21 cellular contexts compared by ENCODE assay signal in the genomic region with DNA sequence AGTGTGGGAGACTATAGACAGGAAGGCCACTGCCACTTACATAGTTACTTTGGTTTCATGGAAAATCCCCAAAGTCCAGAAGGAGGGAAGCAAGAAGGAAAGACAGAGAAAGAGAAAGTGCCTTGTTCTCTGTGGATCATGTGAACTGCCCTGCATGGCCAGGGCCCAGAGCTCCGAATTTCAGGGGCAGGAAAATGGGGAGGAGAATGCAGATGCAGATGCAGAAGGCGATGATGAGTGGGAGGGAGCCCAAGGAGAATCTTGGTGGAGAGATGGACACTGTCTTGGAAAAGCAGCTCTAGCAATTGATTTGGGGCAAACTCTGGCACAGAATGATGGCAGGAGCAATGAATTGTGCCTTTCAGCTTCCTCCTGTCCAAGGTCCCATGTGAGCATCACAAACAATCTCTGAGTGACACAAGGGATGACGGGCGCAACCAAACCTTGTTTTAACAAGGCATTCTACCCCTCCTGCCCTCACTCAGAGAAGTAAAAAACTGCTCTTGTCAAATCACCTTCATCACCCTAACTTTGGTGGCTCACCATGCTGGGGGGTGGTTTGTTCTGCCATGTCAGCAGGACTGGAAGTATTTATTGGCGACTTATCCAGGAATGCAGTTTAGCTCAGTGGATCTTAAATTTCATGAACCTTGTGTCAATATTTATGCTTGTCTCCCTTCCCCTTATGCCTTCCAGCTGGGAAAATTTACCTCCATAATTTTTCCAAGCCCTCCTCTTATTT. TPM values are rescaled to one million over a fixed set of nuclear protein-coding genes. Genes with fewer than 3 reads are reported as not detected.
DNase-seq lines count a peak whose midpoint lies in the region; ATAC-seq and TF ChIP-seq lines count a peak whose summit lies in the region.
"Had no signal": no experiment of that assay in that cellular context is flagged by ENCODE, and none has a peak within 500 bp of the region (broad histone marks: within the 10 kb centered on the region; RNA-seq: fewer than 3 reads in every experiment).

No MANE protein-coding gene starts in this region.

- no peaks in the 10 kb centered on the region for H3F3A ChIP-seq in neural progenitor cell (ENCODE audit: low read depth)

- peak overlapping the region; percentile 60 for H3K27ac Mint-ChIP-seq in activated naive CD8-positive, alpha-beta T cell treated with anti-CD3 and anti-CD28 coated beads, Interleukin-2, amount 10 ng/mL, durations not matched to agents 7 days and 5 days
- H3K27ac Mint-ChIP-seq in activated naive CD8-positive, alpha-beta T cell treated with anti-CD3 and anti-CD28 coated beads, Interleukin-2, amount 50 U/mL, for 24 hours, result no peak overlapping the region
- H3K27ac Mint-ChIP-seq in nephron (peak overlapping the region; percentile 73 to 92 (median 83)), neural progenitor cell (no peak overlapping the region)
- H3K27ac Mint-ChIP-seq: activated T-cell treated with anti-CD3 and anti-CD28 coated beads, Interleukin-2, amount 50 U/mL, for 24 hours had no signal

- no peak overlapping the region for H3K4me3 Mint-ChIP-seq in activated naive CD8-positive, alpha-beta T cell treated with anti-CD3 and anti-CD28 coated beads, Interleukin-2, amount 10 ng/mL, durations not matched to agents 7 days and 5 days
- no peak overlapping the region for H3K4me3 Mint-ChIP-seq in activated naive CD8-positive, alpha-beta T cell treated with anti-CD3 and anti-CD28 coated beads, Interleukin-2, amount 50 U/mL, for 24 hours
- peak overlapping the region; percentile 24 to 27 (median 24) for H3K4me3 Mint-ChIP-seq in nephron
- no peak overlapping the region for H3K4me3 Mint-ChIP-seq in neural progenitor cell
- H3K4me3 Mint-ChIP-seq: activated T-cell treated with anti-CD3 and anti-CD28 coated beads, Interleukin-2, amount 50 U/mL, for 24 hours; CD4-positive, CD25-positive, alpha-beta regulatory T cell; neural crest cell had no signal

- H3K9me3 Mint-ChIP-seq in activated naive CD8-positive, alpha-beta T cell treated with anti-CD3 and anti-CD28 coated beads, Interleukin-2, amount 10 ng/mL, durations not matched to agents 7 days and 5 days, result no peaks in the 10 kb centered on the region
- no peaks in the 10 kb centered on the region for H3K9me3 Mint-ChIP-seq in activated naive CD8-positive, alpha-beta T cell treated with anti-CD3 and anti-CD28 coated beads, Interleukin-2, amount 50 U/mL, for 24 hours
- H3K9me3 Mint-ChIP-seq in nephron (peaks cover 3% of the 10 kb centered on the region), neural progenitor cell (peaks cover 2% of the 10 kb centered on the region)
- H3K9me3 Mint-ChIP-seq: activated T-cell treated with anti-CD3 and anti-CD28 coated beads, Interleukin-2, amount 50 U/mL, for 24 hours; T-cell had no signal

- ATAC-seq in activated naive CD8-positive, alpha-beta T cell treated with anti-CD3 and anti-CD28 coated beads, Interleukin-2, amount 10 ng/mL, durations not matched to agents 7 days and 5 days (ENCODE audit: low read depth), result no peak
- no peak for ATAC-seq in activated naive CD8-positive, alpha-beta T cell treated with anti-CD3 and anti-CD28 coated beads, Interleukin-2, amount 50 U/mL, for 24 hours
- ATAC-seq in HG03280 (IDR thresholded peaks at IDR 0.05; ENCODE audit: unreplicated experiment), result no peak
- ATAC-seq: HCT116, T-cell had no signal

- H3K36me3 ChIP-seq in neural progenitor cell, result no peaks in the 10 kb centered on the region

- H3K27me3 Mint-ChIP-seq in activated naive CD8-positive, alpha-beta T cell treated with anti-CD3 and anti-CD28 coated beads, Interleukin-2, amount 10 ng/mL, durations not matched to agents 7 days and 5 days, result no peaks in the 10 kb centered on the region
- no peaks in the 10 kb centered on the region for H3K27me3 Mint-ChIP-seq in activated naive CD8-positive, alpha-beta T cell treated with anti-CD3 and anti-CD28 coated beads, Interleukin-2, amount 50 U/mL, for 24 hours
- no peaks in the 10 kb centered on the region for H3K27me3 Mint-ChIP-seq in nephron (ENCODE audit: low read depth)
- H3K27me3 Mint-ChIP-seq in neural progenitor cell (ENCODE audit: insufficient read depth, low read depth), result peaks cover 13% of the 10 kb centered on the region

- H3K27ac ChIP-seq in angular gyrus (ENCODE audit: low read depth, low read length) (peak overlapping the region; percentile 82), temporal lobe (ENCODE audit: low read depth, low read length) (peak overlapping the region; percentile 75), neural progenitor cell (no peak overlapping the region)

- no peaks in the 10 kb centered on the region for H3K4me1 ChIP-seq in neural progenitor cell

- H3K36me3 Mint-ChIP-seq in activated naive CD8-positive, alpha-beta T cell treated with anti-CD3 and anti-CD28 coated beads, Interleukin-2, amount 10 ng/mL, durations not matched to agents 7 days and 5 days, result no peaks in the 10 kb centered on the region
- no peaks in the 10 kb centered on the region for H3K36me3 Mint-ChIP-seq in activated naive CD8-positive, alpha-beta T cell treated with anti-CD3 and anti-CD28 coated beads, Interleukin-2, amount 50 U/mL, for 24 hours (ENCODE audit: low read depth)
- H3K36me3 Mint-ChIP-seq in nephron (ENCODE audit: low read depth), result no peaks in the 10 kb centered on the region
- no peaks in the 10 kb centered on the region for H3K36me3 Mint-ChIP-seq in neural progenitor cell
- H3K36me3 Mint-ChIP-seq: CD4-positive, CD25-positive, alpha-beta regulatory T cell; T-cell had no signal

- H3K4me2 ChIP-seq in neural progenitor cell, result no peak overlapping the region

- POLR2A ChIA-PET in activated naive CD8-positive, alpha-beta T cell treated with anti-CD3 and anti-CD28 coated beads, Interleukin-2, amount 10 ng/mL, durations not matched to agents 7 days and 5 days (lab: Charles Lee), result interaction anchor here (1.4 kb wide), 1 partner anchor 11 kb away, joined by 3 read pairs; no protein-coding TSS in a partner anchor

- H4K20me1 ChIP-seq in neural progenitor cell (ENCODE audit: low read depth), result no peaks in the 10 kb centered on the region

- DNase-seq in activated naive CD8-positive, alpha-beta T cell treated with anti-CD3 and anti-CD28 coated beads, Interleukin-2, amount 10 ng/mL, durations not matched to agents 7 days and 5 days, result no peak
- no peak for DNase-seq in activated naive CD8-positive, alpha-beta T cell treated with anti-CD3 and anti-CD28 coated beads, Interleukin-2, amount 50 U/mL, for 24 hours
- DNase-seq in iPS-NIHi11 (ENCODE audit: low spot score) (no peak), neural progenitor cell (ENCODE audit: low spot score) (no peak)
- DNase-seq: activated CD4-positive, alpha-beta T cell treated with anti-CD3 and anti-CD28 coated beads, Interleukin-2, amount 50 U/mL, for 48 hours; activated T-cell treated with anti-CD3 and anti-CD28 coated beads, Interleukin-2, amount 50 U/mL, for 24 hours; CD4-positive, CD25-positive, alpha-beta regulatory T cell; DMS79 treated with DMSO at 0.1 percent for 48 hours; NCI-H1048; stimulated activated CD4-positive, alpha-beta T cell treated with anti-CD3 and anti-CD28 coated beads, Interleukin-4, amount 100 ng/mL, for 24 hours; stimulated activated CD8-positive, alpha-beta memory T cell treated with anti-CD3 and anti-CD28 coated beads, Interleukin-4, amount 100 ng/mL, for 48 hours had no signal

- TF ChIP-seq CTCF in nephron (IDR thresholded peaks at IDR 0.05; ENCODE audit: unreplicated experiment in 3 of 3), result no peak
- TF ChIP-seq CTCF in neural progenitor cell (IDR thresholded peaks at IDR 0.05), result no peak

- no peak overlapping the region for H2AFZ ChIP-seq in neural progenitor cell (replicated peaks)

- no peaks in the 10 kb centered on the region for H3K27me3 ChIP-seq in neural progenitor cell

- no peaks in the 10 kb centered on the region for H3K79me2 ChIP-seq in neural progenitor cell (ENCODE audit: low read depth)

- no peak overlapping the region for H3K4me3 ChIP-seq in neural progenitor cell

- H3K4me1 Mint-ChIP-seq in activated naive CD8-positive, alpha-beta T cell treated with anti-CD3 and anti-CD28 coated beads, Interleukin-2, amount 10 ng/mL, durations not matched to agents 7 days and 5 days, result peaks cover 13% of the 10 kb centered on the region
- H3K4me1 Mint-ChIP-seq in activated naive CD8-positive, alpha-beta T cell treated with anti-CD3 and anti-CD28 coated beads, Interleukin-2, amount 50 U/mL, for 24 hours, result peaks cover 23% of the 10 kb centered on the region
- H3K4me1 Mint-ChIP-seq in nephron (peaks cover 89% of the 10 kb centered on the region), neural progenitor cell (peaks cover 27% of the 10 kb centered on the region)

- no peak overlapping the region for H3K9ac ChIP-seq in neural progenitor cell

- H3K9me3 ChIP-seq in neural progenitor cell (ENCODE audit: low read depth), result no peaks in the 10 kb centered on the region

RNA-seq across cellular contexts. Expression of a gene that starts 53.5 kb away (rescaled TPM):
- total RNA-seq in activated naive CD8-positive, alpha-beta T cell treated with anti-CD3 and anti-CD28 coated beads, Interleukin-2, amount 10 ng/mL, durations not matched to agents 7 days and 5 days, result 100 to 1,000 TPM; 135 to 142 TPM
- total RNA-seq in temporal lobe (46.0 TPM), neural progenitor cell (ENCODE audit: low replicate concordance) (44.9 and 51.0 TPM in 2 replicates)

RNA-seq across cellular contexts. Expression of a gene that starts 55.4 kb away (rescaled TPM):
- total RNA-seq in activated naive CD8-positive, alpha-beta T cell treated with anti-CD3 and anti-CD28 coated beads, Interleukin-2, amount 10 ng/mL, durations not matched to agents 7 days and 5 days, result not detected
- not detected for total RNA-seq in temporal lobe
- total RNA-seq in neural progenitor cell (ENCODE audit: low replicate concordance), result not detected in 2 replicates
- total RNA-seq: A172; CD4-positive, CD25-positive, alpha-beta regulatory T cell; lung microvascular endothelial cell; neural crest cell; T-cell; ureter had no signal

Comparison
In these comparisons a context has a peak if more than half of its experiments do, and no peak if none do; other contexts are left out.
1. H3K27ac Mint-ChIP-seq: peak in activated naive CD8-positive, alpha-beta T cell treated with anti-CD3 and anti-CD28 coated beads, Interleukin-2, amount 10 ng/mL, durations not matched to agents 7 days and 5 days (single experiment) and nephron (3 of 3); none in activated naive CD8-positive, alpha-beta T cell treated with anti-CD3 and anti-CD28 coated beads, Interleukin-2, amount 50 U/mL, for 24 hours (single experiment) and neural progenitor cell (single experiment).
2. H3K4me3 Mint-ChIP-seq: peak in nephron (3 of 3); none in activated naive CD8-positive, alpha-beta T cell treated with anti-CD3 and anti-CD28 coated beads, Interleukin-2, amount 10 ng/mL, durations not matched to agents 7 days and 5 days (single experiment), activated naive CD8-positive, alpha-beta T cell treated with anti-CD3 and anti-CD28 coated beads, Interleukin-2, amount 50 U/mL, for 24 hours (single experiment) and neural progenitor cell (single experiment).